ENCODE assay signal across 1 cellular context in the genomic region with DNA sequence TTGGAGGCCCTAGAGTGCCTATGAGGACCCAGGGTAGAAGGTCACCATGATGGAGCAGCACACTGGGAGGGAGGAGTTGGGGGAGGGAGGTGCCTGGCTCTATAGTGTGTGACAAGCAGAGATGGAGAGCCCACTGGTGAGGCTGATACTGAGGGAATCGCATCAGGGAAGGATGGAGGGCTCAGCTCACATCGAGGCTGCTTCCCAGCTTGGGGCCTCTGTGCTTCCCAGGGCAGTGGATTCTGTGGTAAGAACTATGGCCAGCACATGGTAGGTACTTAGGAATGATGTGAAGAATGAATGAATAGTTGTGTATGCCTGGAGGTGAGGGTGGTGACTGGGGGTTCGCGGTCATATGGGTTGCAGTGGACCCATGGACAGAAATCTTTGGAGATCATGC.
TF ChIP-seq lines count a peak whose summit lies in the region.

No MANE protein-coding gene starts in this region.

TF ChIP-seq in HepG2, 621 proteins besides CTCF, POLR2A, EP300 and RAD21 (continues in another document):
- TF ChIP-seq ETV5 (CRISPR knock-in tag; IDR thresholded peaks at IDR 0.05; ENCODE audit: borderline replicate concordance) = no peak
- TF ChIP-seq CCAR2 (optimal IDR thresholded peaks at IDR 0.05; ENCODE audit: low read depth, low read length) = no peak
- TF ChIP-seq ATF6 (CRISPR knock-in tag; conservative IDR thresholded peaks at IDR 0.05) = no peak
- no peak for TF ChIP-seq IRX3 (CRISPR knock-in tag; IDR thresholded peaks at IDR 0.05; ENCODE audit: borderline replicate concordance, low read depth)
- no peak for TF ChIP-seq ZNF468 (CRISPR knock-in tag; IDR thresholded peaks at IDR 0.05)
- no peak for TF ChIP-seq ZBTB42 (CRISPR knock-in tag; IDR thresholded peaks at IDR 0.05)
- TF ChIP-seq, protein P1, sequence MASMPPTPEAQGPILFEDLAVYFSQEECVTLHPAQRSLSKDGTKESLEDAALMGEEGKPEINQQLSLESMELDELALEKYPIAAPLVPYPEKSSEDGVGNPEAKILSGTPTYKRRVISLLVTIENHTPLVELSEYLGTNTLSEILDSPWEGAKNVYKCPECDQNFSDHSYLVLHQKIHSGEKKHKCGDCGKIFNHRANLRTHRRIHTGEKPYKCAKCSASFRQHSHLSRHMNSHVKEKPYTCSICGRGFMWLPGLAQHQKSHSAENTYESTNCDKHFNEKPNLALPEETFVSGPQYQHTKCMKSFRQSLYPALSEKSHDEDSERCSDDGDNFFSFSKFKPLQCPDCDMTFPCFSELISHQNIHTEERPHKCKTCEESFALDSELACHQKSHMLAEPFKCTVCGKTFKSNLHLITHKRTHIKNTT (CRISPR knock-in tag; IDR thresholded peaks at IDR 0.05) = no peak
- peak; percentile 26; the same call in 1 of the 2 replicates for TF ChIP-seq NFKB2 (CRISPR knock-in tag; IDR thresholded peaks at IDR 0.05; ENCODE audit: borderline replicate concordance)
- TF ChIP-seq, protein P2, sequence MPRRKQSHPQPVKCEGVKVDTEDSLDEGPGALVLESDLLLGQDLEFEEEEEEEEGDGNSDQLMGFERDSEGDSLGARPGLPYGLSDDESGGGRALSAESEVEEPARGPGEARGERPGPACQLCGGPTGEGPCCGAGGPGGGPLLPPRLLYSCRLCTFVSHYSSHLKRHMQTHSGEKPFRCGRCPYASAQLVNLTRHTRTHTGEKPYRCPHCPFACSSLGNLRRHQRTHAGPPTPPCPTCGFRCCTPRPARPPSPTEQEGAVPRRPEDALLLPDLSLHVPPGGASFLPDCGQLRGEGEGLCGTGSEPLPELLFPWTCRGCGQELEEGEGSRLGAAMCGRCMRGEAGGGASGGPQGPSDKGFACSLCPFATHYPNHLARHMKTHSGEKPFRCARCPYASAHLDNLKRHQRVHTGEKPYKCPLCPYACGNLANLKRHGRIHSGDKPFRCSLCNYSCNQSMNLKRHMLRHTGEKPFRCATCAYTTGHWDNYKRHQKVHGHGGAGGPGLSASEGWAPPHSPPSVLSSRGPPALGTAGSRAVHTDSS (CRISPR knock-in tag; conservative IDR thresholded peaks at IDR 0.05) = no peak
- TF ChIP-seq ZNF263 (CRISPR knock-in tag; IDR thresholded peaks at IDR 0.05) = no peak
- TF ChIP-seq THRA (CRISPR knock-in tag; IDR thresholded peaks at IDR 0.05; ENCODE audit: borderline replicate concordance) = no peak
- TF ChIP-seq RORA (CRISPR knock-in tag; IDR thresholded peaks at IDR 0.05) = no peak
- TF ChIP-seq KAT8 (CRISPR knock-in tag; IDR thresholded peaks at IDR 0.05) = no peak
- TF ChIP-seq PLRG1 (conservative IDR thresholded peaks at IDR 0.05) = no peak
- no peak for TF ChIP-seq XRCC5 (optimal IDR thresholded peaks at IDR 0.05; ENCODE audit: low read length)
- TF ChIP-seq MLLT10 (CRISPR knock-in tag; IDR thresholded peaks at IDR 0.05) = no peak
- no peak for TF ChIP-seq GPBP1L1 (CRISPR knock-in tag; IDR thresholded peaks at IDR 0.05)
- TF ChIP-seq, protein P3, sequence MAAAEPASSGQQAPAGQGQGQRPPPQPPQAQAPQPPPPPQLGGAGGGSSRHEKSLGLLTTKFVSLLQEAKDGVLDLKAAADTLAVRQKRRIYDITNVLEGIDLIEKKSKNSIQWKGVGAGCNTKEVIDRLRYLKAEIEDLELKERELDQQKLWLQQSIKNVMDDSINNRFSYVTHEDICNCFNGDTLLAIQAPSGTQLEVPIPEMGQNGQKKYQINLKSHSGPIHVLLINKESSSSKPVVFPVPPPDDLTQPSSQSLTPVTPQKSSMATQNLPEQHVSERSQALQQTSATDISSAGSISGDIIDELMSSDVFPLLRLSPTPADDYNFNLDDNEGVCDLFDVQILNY (CRISPR knock-in tag; conservative IDR thresholded peaks at IDR 0.05) = no peak
- no peak for TF ChIP-seq ZNF580 (CRISPR knock-in tag; IDR thresholded peaks at IDR 0.05; ENCODE audit: borderline replicate concordance, low read depth)
- no peak for TF ChIP-seq ZNF569 (CRISPR knock-in tag; IDR thresholded peaks at IDR 0.05; ENCODE audit: borderline replicate concordance)
- no peak for TF ChIP-seq ZNF570 (CRISPR knock-in tag; IDR thresholded peaks at IDR 0.05; ENCODE audit: borderline replicate concordance)
- peak; percentile 29; the same call in 1 of the 2 replicates for TF ChIP-seq TBX2 (CRISPR knock-in tag; IDR thresholded peaks at IDR 0.05; ENCODE audit: borderline replicate concordance)
- TF ChIP-seq ZNF431 (CRISPR knock-in tag; IDR thresholded peaks at IDR 0.05; ENCODE audit: borderline replicate concordance, low read depth) = no peak
- TF ChIP-seq ATAD3A (CRISPR knock-in tag; IDR thresholded peaks at IDR 0.05) = no peak
- TF ChIP-seq, protein P4, sequence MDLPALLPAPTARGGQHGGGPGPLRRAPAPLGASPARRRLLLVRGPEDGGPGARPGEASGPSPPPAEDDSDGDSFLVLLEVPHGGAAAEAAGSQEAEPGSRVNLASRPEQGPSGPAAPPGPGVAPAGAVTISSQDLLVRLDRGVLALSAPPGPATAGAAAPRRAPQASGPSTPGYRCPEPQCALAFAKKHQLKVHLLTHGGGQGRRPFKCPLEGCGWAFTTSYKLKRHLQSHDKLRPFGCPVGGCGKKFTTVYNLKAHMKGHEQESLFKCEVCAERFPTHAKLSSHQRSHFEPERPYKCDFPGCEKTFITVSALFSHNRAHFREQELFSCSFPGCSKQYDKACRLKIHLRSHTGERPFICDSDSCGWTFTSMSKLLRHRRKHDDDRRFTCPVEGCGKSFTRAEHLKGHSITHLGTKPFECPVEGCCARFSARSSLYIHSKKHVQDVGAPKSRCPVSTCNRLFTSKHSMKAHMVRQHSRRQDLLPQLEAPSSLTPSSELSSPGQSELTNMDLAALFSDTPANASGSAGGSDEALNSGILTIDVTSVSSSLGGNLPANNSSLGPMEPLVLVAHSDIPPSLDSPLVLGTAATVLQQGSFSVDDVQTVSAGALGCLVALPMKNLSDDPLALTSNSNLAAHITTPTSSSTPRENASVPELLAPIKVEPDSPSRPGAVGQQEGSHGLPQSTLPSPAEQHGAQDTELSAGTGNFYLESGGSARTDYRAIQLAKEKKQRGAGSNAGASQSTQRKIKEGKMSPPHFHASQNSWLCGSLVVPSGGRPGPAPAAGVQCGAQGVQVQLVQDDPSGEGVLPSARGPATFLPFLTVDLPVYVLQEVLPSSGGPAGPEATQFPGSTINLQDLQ (CRISPR knock-in tag; IDR thresholded peaks at IDR 0.05) = no peak
- no peak for TF ChIP-seq HCFC1 (IDR thresholded peaks at IDR 0.05; ENCODE audit: low read depth, low read length)
- 0 out of 2 replicates have a peak, but pooled peaks have one; percentile 11 for TF ChIP-seq CBX5 (CRISPR knock-in tag; IDR thresholded peaks at IDR 0.05; ENCODE audit: borderline replicate concordance)
- no peak for TF ChIP-seq KLF9 (CRISPR knock-in tag; IDR thresholded peaks at IDR 0.05; ENCODE audit: low read depth)
- no peak for TF ChIP-seq ZNF343 (CRISPR knock-in tag; IDR thresholded peaks at IDR 0.05)
- no peak for TF ChIP-seq NR3C1 (CRISPR knock-in tag; IDR thresholded peaks at IDR 0.05)
- no peak for TF ChIP-seq ZNF567 (CRISPR knock-in tag; IDR thresholded peaks at IDR 0.05; ENCODE audit: borderline replicate concordance)
- no peak for TF ChIP-seq ZNF503 (CRISPR knock-in tag; IDR thresholded peaks at IDR 0.05)
- TF ChIP-seq, protein P5, sequence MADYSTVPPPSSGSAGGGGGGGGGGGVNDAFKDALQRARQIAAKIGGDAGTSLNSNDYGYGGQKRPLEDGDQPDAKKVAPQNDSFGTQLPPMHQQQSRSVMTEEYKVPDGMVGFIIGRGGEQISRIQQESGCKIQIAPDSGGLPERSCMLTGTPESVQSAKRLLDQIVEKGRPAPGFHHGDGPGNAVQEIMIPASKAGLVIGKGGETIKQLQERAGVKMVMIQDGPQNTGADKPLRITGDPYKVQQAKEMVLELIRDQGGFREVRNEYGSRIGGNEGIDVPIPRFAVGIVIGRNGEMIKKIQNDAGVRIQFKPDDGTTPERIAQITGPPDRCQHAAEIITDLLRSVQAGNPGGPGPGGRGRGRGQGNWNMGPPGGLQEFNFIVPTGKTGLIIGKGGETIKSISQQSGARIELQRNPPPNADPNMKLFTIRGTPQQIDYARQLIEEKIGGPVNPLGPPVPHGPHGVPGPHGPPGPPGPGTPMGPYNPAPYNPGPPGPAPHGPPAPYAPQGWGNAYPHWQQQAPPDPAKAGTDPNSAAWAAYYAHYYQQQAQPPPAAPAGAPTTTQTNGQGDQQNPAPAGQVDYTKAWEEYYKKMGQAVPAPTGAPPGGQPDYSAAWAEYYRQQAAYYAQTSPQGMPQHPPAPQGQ (CRISPR knock-in tag; IDR thresholded peaks at IDR 0.05; ENCODE audit: borderline replicate concordance) = no peak
- TF ChIP-seq REXO4 (CRISPR knock-in tag; IDR thresholded peaks at IDR 0.05; ENCODE audit: borderline replicate concordance) = no peak
- TF ChIP-seq ZNF773 (CRISPR knock-in tag; IDR thresholded peaks at IDR 0.05; ENCODE audit: borderline replicate concordance) = no peak
- TF ChIP-seq GMEB1 (CRISPR knock-in tag; IDR thresholded peaks at IDR 0.05; ENCODE audit: borderline replicate concordance) = no peak
- 0 out of 2 replicates have a peak, but pooled peaks have one; percentile 51 for TF ChIP-seq DNMT3B (CRISPR knock-in tag; conservative IDR thresholded peaks at IDR 0.05)
- TF ChIP-seq RFXAP (CRISPR knock-in tag; IDR thresholded peaks at IDR 0.05; ENCODE audit: borderline replicate concordance) = no peak
- TF ChIP-seq, protein P6, sequence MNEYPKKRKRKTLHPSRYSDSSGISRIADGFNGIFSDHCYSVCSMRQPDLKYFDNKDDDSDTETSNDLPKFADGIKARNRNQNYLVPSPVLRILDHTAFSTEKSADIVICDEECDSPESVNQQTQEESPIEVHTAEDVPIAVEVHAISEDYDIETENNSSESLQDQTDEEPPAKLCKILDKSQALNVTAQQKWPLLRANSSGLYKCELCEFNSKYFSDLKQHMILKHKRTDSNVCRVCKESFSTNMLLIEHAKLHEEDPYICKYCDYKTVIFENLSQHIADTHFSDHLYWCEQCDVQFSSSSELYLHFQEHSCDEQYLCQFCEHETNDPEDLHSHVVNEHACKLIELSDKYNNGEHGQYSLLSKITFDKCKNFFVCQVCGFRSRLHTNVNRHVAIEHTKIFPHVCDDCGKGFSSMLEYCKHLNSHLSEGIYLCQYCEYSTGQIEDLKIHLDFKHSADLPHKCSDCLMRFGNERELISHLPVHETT (CRISPR knock-in tag; conservative IDR thresholded peaks at IDR 0.05) = no peak
- 0 out of 2 replicates have a peak, but pooled peaks have one; percentile 2 for TF ChIP-seq ZNF501 (CRISPR knock-in tag; IDR thresholded peaks at IDR 0.05)
